Comparison of ENCODE assay signal across 1 cellular context in genomic region chr19:52188822-52189744, GRCh38.
TF ChIP-seq lines count a peak whose summit lies in the region.

No MANE protein-coding gene starts in this region.

TF ChIP-seq in K562, 482 proteins besides CTCF, POLR2A, EP300 and RAD21 (continues in another document):
- TF ChIP-seq NFIC (IDR thresholded peaks at IDR 0.05) (peak; percentile 57), AFF1 (IDR thresholded peaks at IDR 0.05; ENCODE audit: low read depth in 1 of 2, partially characterized antibody in 2 of 2) (peak in 1 of 2 experiments; percentile 41), NRF1 (conservative IDR thresholded peaks at IDR 0.05 in 1 of 2, IDR thresholded peaks at IDR 0.05 in 1 of 2) (peak; percentile 96 to 97), ZHX1 (conservative IDR thresholded peaks at IDR 0.05; ENCODE audit: low read length) (no peak), HDGF (IDR thresholded peaks at IDR 0.05) (no peak), SMARCA5 (IDR thresholded peaks at IDR 0.05) (0 out of 2 replicates have a peak, but pooled peaks have one; percentile 45), HCFC1 (IDR thresholded peaks at IDR 0.05; ENCODE audit: low read depth, low read length) (no peak), ZBTB7A (IDR thresholded peaks at IDR 0.05; ENCODE audit: borderline replicate concordance, control insufficient read depth, low read depth, low read length) (no peak), PHF21A (IDR thresholded peaks at IDR 0.05; ENCODE audit: borderline replicate concordance, low read depth) (peak; percentile 97), MEIS2 (IDR thresholded peaks at IDR 0.05; ENCODE audit: partially characterized antibody) (peak; percentile 85), VEZF1 (CRISPR knock-in tag; IDR thresholded peaks at IDR 0.05) (no peak), ZNF512 (tag; IDR thresholded peaks at IDR 0.05) (0 out of 2 replicates have a peak, but pooled peaks have one; percentile 13), SREBF1 (IDR thresholded peaks at IDR 0.05; ENCODE audit: borderline replicate concordance, low read depth, low read length) (no peak), POLR2G (IDR thresholded peaks at IDR 0.05; ENCODE audit: low read depth, low read length) (peak; percentile 41), SMARCE1 (IDR thresholded peaks at IDR 0.05) (0 out of 2 replicates have a peak, but pooled peaks have one; percentile 62), SMARCA4 (IDR thresholded peaks at IDR 0.05) (peak; percentile 60), ZNF133 (CRISPR knock-in tag; IDR thresholded peaks at IDR 0.05) (no peak), SAFB (IDR thresholded peaks at IDR 0.05; ENCODE audit: borderline replicate concordance, low read depth, low read length) (no peak), U2AF1 (optimal IDR thresholded peaks at IDR 0.05; ENCODE audit: low read depth, low read length) (no peak), L3MBTL2 (IDR thresholded peaks at IDR 0.05) (no peak), ARNT (IDR thresholded peaks at IDR 0.05) (peak in 1 of 2 experiments; percentile 68; a peak in 1 of 4 replicates), ZNF668 (CRISPR knock-in tag; IDR thresholded peaks at IDR 0.05) (no peak), SIX5 (IDR thresholded peaks at IDR 0.05; ENCODE audit: borderline replicate concordance in 1 of 2, insufficient read depth in 1 of 2, low read depth in 1 of 2, low read length in 2 of 2) (no peak), CREM (IDR thresholded peaks at IDR 0.05; ENCODE audit: low read depth) (peak; percentile 73), HDAC2 (IDR thresholded peaks at IDR 0.05) (peak; percentile 82), MECOM (CRISPR knock-in tag; IDR thresholded peaks at IDR 0.05) (no peak), BHLHE40 (IDR thresholded peaks at IDR 0.05; ENCODE audit: low read length) (peak; percentile 33; the same call in 1 of the 2 replicates), THRAP3 (IDR thresholded peaks at IDR 0.05; ENCODE audit: borderline replicate concordance) (no peak), ATF1 (CRISPR knock-in tag; IDR thresholded peaks at IDR 0.05) (no peak), ATF1 (tag; IDR thresholded peaks at IDR 0.05) (peak; percentile 79; the same call in 1 of the 2 replicates), RBM25 (IDR thresholded peaks at IDR 0.05; ENCODE audit: low read depth, low read length, severe bottlenecking) (peak; percentile 47), ZNF518B (CRISPR knock-in tag; IDR thresholded peaks at IDR 0.05) (no peak), SMARCC2 (IDR thresholded peaks at IDR 0.05; ENCODE audit: low read depth) (no peak), LARP7 (IDR thresholded peaks at IDR 0.05) (peak; percentile 19; the same call in 1 of the 2 replicates), PHF8 (IDR thresholded peaks at IDR 0.05; ENCODE audit: borderline replicate concordance, low read length) (peak; percentile 32; the same call in 1 of the 2 replicates), ZNF280B (CRISPR knock-in tag; IDR thresholded peaks at IDR 0.05) (no peak)
- TF ChIP-seq, protein P1, sequence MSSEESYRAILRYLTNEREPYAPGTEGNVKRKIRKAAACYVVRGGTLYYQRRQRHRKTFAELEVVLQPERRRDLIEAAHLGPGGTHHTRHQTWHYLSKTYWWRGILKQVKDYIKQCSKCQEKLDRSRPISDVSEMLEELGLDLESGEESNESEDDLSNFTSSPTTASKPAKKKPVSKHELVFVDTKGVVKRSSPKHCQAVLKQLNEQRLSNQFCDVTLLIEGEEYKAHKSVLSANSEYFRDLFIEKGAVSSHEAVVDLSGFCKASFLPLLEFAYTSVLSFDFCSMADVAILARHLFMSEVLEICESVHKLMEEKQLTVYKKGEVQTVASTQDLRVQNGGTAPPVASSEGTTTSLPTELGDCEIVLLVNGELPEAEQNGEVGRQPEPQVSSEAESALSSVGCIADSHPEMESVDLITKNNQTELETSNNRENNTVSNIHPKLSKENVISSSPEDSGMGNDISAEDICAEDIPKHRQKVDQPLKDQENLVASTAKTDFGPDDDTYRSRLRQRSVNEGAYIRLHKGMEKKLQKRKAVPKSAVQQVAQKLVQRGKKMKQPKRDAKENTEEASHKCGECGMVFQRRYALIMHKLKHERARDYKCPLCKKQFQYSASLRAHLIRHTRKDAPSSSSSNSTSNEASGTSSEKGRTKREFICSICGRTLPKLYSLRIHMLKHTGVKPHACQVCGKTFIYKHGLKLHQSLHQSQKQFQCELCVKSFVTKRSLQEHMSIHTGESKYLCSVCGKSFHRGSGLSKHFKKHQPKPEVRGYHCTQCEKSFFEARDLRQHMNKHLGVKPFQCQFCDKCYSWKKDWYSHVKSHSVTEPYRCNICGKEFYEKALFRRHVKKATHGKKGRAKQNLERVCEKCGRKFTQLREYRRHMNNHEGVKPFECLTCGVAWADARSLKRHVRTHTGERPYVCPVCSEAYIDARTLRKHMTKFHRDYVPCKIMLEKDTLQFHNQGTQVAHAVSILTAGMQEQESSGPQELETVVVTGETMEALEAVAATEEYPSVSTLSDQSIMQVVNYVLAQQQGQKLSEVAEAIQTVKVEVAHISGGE (CRISPR knock-in tag; IDR thresholded peaks at IDR 0.05), result peak in 1 of 3 experiments; percentile 55; a peak in 1 of 6 replicates
- TF ChIP-seq, protein P2, sequence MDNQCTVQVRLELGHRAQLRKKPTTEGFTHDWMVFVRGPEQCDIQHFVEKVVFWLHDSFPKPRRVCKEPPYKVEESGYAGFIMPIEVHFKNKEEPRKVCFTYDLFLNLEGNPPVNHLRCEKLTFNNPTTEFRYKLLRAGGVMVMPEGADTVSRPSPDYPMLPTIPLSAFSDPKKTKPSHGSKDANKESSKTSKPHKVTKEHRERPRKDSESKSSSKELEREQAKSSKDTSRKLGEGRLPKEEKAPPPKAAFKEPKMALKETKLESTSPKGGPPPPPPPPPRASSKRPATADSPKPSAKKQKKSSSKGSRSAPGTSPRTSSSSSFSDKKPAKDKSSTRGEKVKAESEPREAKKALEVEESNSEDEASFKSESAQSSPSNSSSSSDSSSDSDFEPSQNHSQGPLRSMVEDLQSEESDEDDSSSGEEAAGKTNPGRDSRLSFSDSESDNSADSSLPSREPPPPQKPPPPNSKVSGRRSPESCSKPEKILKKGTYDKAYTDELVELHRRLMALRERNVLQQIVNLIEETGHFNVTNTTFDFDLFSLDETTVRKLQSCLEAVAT (IDR thresholded peaks at IDR 0.05), result peak in 1 of 2 experiments; percentile 49; a peak in 1 of 4 replicates
- TF ChIP-seq, protein P3, sequence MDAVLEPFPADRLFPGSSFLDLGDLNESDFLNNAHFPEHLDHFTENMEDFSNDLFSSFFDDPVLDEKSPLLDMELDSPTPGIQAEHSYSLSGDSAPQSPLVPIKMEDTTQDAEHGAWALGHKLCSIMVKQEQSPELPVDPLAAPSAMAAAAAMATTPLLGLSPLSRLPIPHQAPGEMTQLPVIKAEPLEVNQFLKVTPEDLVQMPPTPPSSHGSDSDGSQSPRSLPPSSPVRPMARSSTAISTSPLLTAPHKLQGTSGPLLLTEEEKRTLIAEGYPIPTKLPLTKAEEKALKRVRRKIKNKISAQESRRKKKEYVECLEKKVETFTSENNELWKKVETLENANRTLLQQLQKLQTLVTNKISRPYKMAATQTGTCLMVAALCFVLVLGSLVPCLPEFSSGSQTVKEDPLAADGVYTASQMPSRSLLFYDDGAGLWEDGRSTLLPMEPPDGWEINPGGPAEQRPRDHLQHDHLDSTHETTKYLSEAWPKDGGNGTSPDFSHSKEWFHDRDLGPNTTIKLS (IDR thresholded peaks at IDR 0.05; ENCODE audit: borderline replicate concordance, low read depth), result 0 out of 2 replicates have a peak, but pooled peaks have one; percentile 10
